Comparison of ENCODE assay signal across 22 cellular contexts in genomic region chr2:8437949-8438400, GRCh38.
"Had no signal": no experiment of that assay in that cellular context is flagged by ENCODE, and none has a peak within 500 bp of the region (broad histone marks: within the 10 kb centered on the region; RNA-seq: fewer than 3 reads in every experiment).

No MANE protein-coding gene starts in this region.

- H3K4me1 ChIP-seq: neural progenitor cell, psoas muscle, thyroid gland had no signal

- H3K9ac ChIP-seq: neural progenitor cell had no signal

- H3K4me3 Mint-ChIP-seq: memory B cell; mesothelial cell of epicardium; naive thymus-derived CD4-positive, alpha-beta T cell; nephron; neural progenitor cell; stimulated activated effector memory CD8-positive, alpha-beta T cell treated with anti-CD3 and anti-CD28 coated beads, Interleukin-12 subunit alpha, Interleukin-12 subunit beta, amount 100 ng/mL, for 72 hours had no signal

- H3K27ac Mint-ChIP-seq: memory B cell; mesothelial cell of epicardium; naive thymus-derived CD4-positive, alpha-beta T cell; nephron; neural progenitor cell had no signal

- H3K36me3 Mint-ChIP-seq: memory B cell, mesothelial cell of epicardium had no signal

- H3K36me3 ChIP-seq: esophagus squamous epithelium, heart right ventricle, neural progenitor cell, right lobe of liver, stomach, thyroid gland had no signal

- H2AFZ ChIP-seq: neural progenitor cell had no signal

- H3K9me3 Mint-ChIP-seq: immature natural killer cell; memory B cell; mesothelial cell of epicardium; stimulated activated effector memory CD8-positive, alpha-beta T cell treated with anti-CD3 and anti-CD28 coated beads, Interleukin-12 subunit alpha, Interleukin-12 subunit beta, amount 100 ng/mL, for 72 hours had no signal

- DNase-seq: dermis blood vessel endothelial cell; esophagus squamous epithelium; glutamatergic neuron; heart right ventricle; hippocampal formation; mucosa of descending colon; naive thymus-derived CD4-positive, alpha-beta T cell; psoas muscle; right lobe of liver; stimulated activated CD4-positive, alpha-beta T cell treated with anti-CD3 and anti-CD28 coated beads, Interleukin-4, amount 100 ng/mL, for 24 hours; stimulated activated naive CD4-positive, alpha-beta T cell treated with Interleukin-2 at 50 U/mL for 16 hours; stomach; thyroid gland; trophoblast cell had no signal

- H3K27me3 ChIP-seq: esophagus squamous epithelium, heart right ventricle, neural progenitor cell, right lobe of liver, stomach, thyroid gland had no signal

- H3K4me2 ChIP-seq: neural progenitor cell had no signal

- H3K27ac ChIP-seq: coronary artery, esophagus squamous epithelium, neural progenitor cell, psoas muscle, stomach, thyroid gland had no signal

- H3K4me1 Mint-ChIP-seq: neural progenitor cell had no signal

- H3K4me3 ChIP-seq: coronary artery, esophagus squamous epithelium, heart right ventricle, lung, mucosa of descending colon, neural progenitor cell, psoas muscle, right lobe of liver, stomach, thyroid gland had no signal

- H3K9me3 ChIP-seq: esophagus squamous epithelium, heart right ventricle, mucosa of descending colon, psoas muscle, right lobe of liver, stomach, thyroid gland had no signal

- ATAC-seq: psoas muscle had no signal
